In genomic region chr16:31179153-31179746, GRCh38 we compare ENCODE assay signal across 8 cellular contexts. TPM values are rescaled to one million over a fixed set of nuclear protein-coding genes. Genes with fewer than 3 reads are reported as not detected.
DNase-seq lines count a peak whose midpoint lies in the region; ATAC-seq, FAIRE-seq and TF ChIP-seq lines count a peak whose summit lies in the region.

No MANE protein-coding gene starts in this region.

- H3K56ac ChIP-seq in H9 (ENCODE audit: insufficient read length, low read depth, low read length) = no peak overlapping the region

- no peak overlapping the region for H4K91ac ChIP-seq in H9 (ENCODE audit: insufficient read length, low read depth, low read length)

- H3K9ac ChIP-seq in H9 (ENCODE audit: extremely low read depth, insufficient read length, low read length) = peak overlapping the region; percentile 71

- H2BK15ac ChIP-seq in H9 (ENCODE audit: low read depth, low read length) = no peak overlapping the region

- no peak overlapping the region for H2AK5ac ChIP-seq in H9 (ENCODE audit: insufficient read length, low read length)

- H3K18ac ChIP-seq in H9 (ENCODE audit: insufficient read length, low read depth, low read length) = peak overlapping the region; percentile 76

- H3K14ac ChIP-seq in H9 (ENCODE audit: insufficient read depth, low read length) = peak overlapping the region; percentile 84; the same call in 1 of the 2 replicates

- no peak overlapping the region for H2BK5ac ChIP-seq in H9 (ENCODE audit: insufficient read length, low read length)

- no peak for ATAC-seq in CD4-positive, CD25-positive, alpha-beta regulatory T cell (ENCODE audit: low read depth in 2 of 2)

- WGBS in H9 (ENCODE audit: extremely low coverage, insufficient read length, low lambda C conversion rate) = no CpG with 5 or more reads among the region's 29 CpGs
- 1 to 3% (median 2%) methylated on average over 26 to 29 of the region's 29 CpGs for WGBS in small intestine, 3 donors

- H3K23ac ChIP-seq in H9 (ENCODE audit: insufficient read length, low read depth, low read length) = no peak overlapping the region

- no peak overlapping the region for H3T11ph ChIP-seq in H9 (ENCODE audit: low read length)

- no peak overlapping the region for H2AFZ ChIP-seq in H9 (ENCODE audit: low read length)

- FAIRE-seq in small intestine (lab: Jason Lieb, UNC) = no peak

- peaks cover 7% of the 10 kb centered on the region for H3K79me1 ChIP-seq in H9 (ENCODE audit: insufficient read depth, low read depth, low read length, poor library complexity, severe bottlenecking)

- H4K20me1 ChIP-seq in H9 (ENCODE audit: control insufficient read depth, insufficient read depth, insufficient read length) = no peaks in the 10 kb centered on the region

- H3K27me3 Mint-ChIP-seq in CD4-positive, CD25-positive, alpha-beta regulatory T cell = peaks cover 19% of the 10 kb centered on the region
- H3K27me3 Mint-ChIP-seq in H9 (ENCODE audit: low read depth) = peaks cover 2% of the 10 kb centered on the region

- H3K27ac ChIP-seq in CD4-positive, CD25-positive, alpha-beta regulatory T cell (ENCODE audit: insufficient read depth, low read length, poor library complexity, severe bottlenecking) = peak overlapping the region; percentile 89
- H3K27ac ChIP-seq in H9 (ENCODE audit: insufficient read length, low read depth, low read length) = no peak overlapping the region
- peak overlapping the region; percentile 99 for H3K27ac ChIP-seq in WERI-Rb-1
- peak overlapping the region; percentile 96 for H3K27ac ChIP-seq in left ventricle myocardium inferior (replicated peaks)
- peak overlapping the region; percentile 85 to 98 for H3K27ac ChIP-seq in small intestine (ENCODE audit: low read depth in 1 of 2, low read length in 1 of 2)

- H3K23me2 ChIP-seq in H9 (ENCODE audit: insufficient read length, low read depth, low read length, poor library complexity, severe bottlenecking) = peaks cover 9% of the 10 kb centered on the region

- TF ChIP-seq CTCF in H9 (conservative IDR thresholded peaks at IDR 0.05) (no peak), WERI-Rb-1 (IDR thresholded peaks at IDR 0.05; ENCODE audit: low read depth, low read length) (no peak), left ventricle myocardium inferior (IDR thresholded peaks at IDR 0.05; ENCODE audit: borderline replicate concordance) (no peak)

- H2BK20ac ChIP-seq in H9 (ENCODE audit: low read depth, low read length, poor library complexity, severe bottlenecking) = no peak overlapping the region

- H3K27me3 ChIP-seq in CD4-positive, CD25-positive, alpha-beta regulatory T cell (ENCODE audit: control insufficient read depth, insufficient read depth, low read length) = no peaks in the 10 kb centered on the region
- no peaks in the 10 kb centered on the region for H3K27me3 ChIP-seq in H9 (ENCODE audit: insufficient read depth, low read length)
- H3K27me3 ChIP-seq in WERI-Rb-1 (ENCODE audit: insufficient read depth, low read depth, severe bottlenecking) = no peaks in the 10 kb centered on the region
- no peaks in the 10 kb centered on the region for H3K27me3 ChIP-seq in left ventricle myocardium inferior (ENCODE audit: low read depth)
- H3K27me3 ChIP-seq in small intestine (ENCODE audit: control insufficient read depth in 2 of 2, insufficient read depth in 2 of 2, low read length in 2 of 2) = no peaks in the 10 kb centered on the region

- H3K4me1 ChIP-seq in CD4-positive, CD25-positive, alpha-beta regulatory T cell (ENCODE audit: control insufficient read depth, insufficient read depth, low read length, poor library complexity, severe bottlenecking) = peaks cover 66% of the 10 kb centered on the region
- no peaks in the 10 kb centered on the region; the same call in 1 of the 2 replicates for H3K4me1 ChIP-seq in H9 (ENCODE audit: insufficient read depth, low read length)
- H3K4me1 ChIP-seq in left ventricle myocardium inferior = peaks cover 56% of the 10 kb centered on the region
- peaks cover 0 to 7% of the 10 kb centered on the region in 2 donors for H3K4me1 ChIP-seq in small intestine (ENCODE audit: control insufficient read depth in 2 of 2, insufficient read depth in 1 of 2, low read depth in 1 of 2, low read length in 1 of 2)

- peak overlapping the region; percentile 95 to 99 (median 98) for H3K4me3 Mint-ChIP-seq in CD4-positive, CD25-positive, alpha-beta regulatory T cell
- peak overlapping the region; percentile 97 to 99 for H3K4me3 Mint-ChIP-seq in H9

- peaks cover 0 to 3% (median 0%) of the 10 kb centered on the region in 7 donors for H3K9me3 Mint-ChIP-seq in CD4-positive, CD25-positive, alpha-beta regulatory T cell
- peaks cover 0 to 2% of the 10 kb centered on the region in 2 experiments; a peak in 2 of 5 replicates for H3K9me3 Mint-ChIP-seq in H9

- no peak overlapping the region for H4K5ac ChIP-seq in H9 (ENCODE audit: insufficient read length, low read depth, low read length)

- intact Hi-C loops in left ventricle myocardium inferior (cut with micrococcal nuclease) = no loop called here

- H2BK12ac ChIP-seq in H9 (ENCODE audit: insufficient read length, low read depth, low read length) = no peak overlapping the region

- no peak overlapping the region for H2BK120ac ChIP-seq in H9 (ENCODE audit: low read depth, low read length, poor library complexity, severe bottlenecking)

- peaks cover 25% of the 10 kb centered on the region for H3K36me3 ChIP-seq in CD4-positive, CD25-positive, alpha-beta regulatory T cell (ENCODE audit: control insufficient read depth, insufficient read depth, low read length)
- H3K36me3 ChIP-seq in WERI-Rb-1 (peaks cover 42% of the 10 kb centered on the region), left ventricle myocardium inferior (peaks cover 21% of the 10 kb centered on the region), small intestine (ENCODE audit: control insufficient read depth in 2 of 2, insufficient read depth in 2 of 2, low read length in 2 of 2) (peaks cover 13% of the 10 kb centered on the region in 2 donors)

- H3K4me2 ChIP-seq in H9 (ENCODE audit: insufficient read depth, insufficient read length, low read length) = peak overlapping the region; percentile 87

- peaks cover 25 to 66% (median 41%) of the 10 kb centered on the region in 4 donors for H3K4me1 Mint-ChIP-seq in CD4-positive, CD25-positive, alpha-beta regulatory T cell
- H3K4me1 Mint-ChIP-seq in H9 = peaks cover 34 to 37% of the 10 kb centered on the region in 2 experiments

- DNase-seq in CD4-positive, CD25-positive, alpha-beta regulatory T cell = peak in 1 of 3 donors; percentile 39
- DNase-seq in H9 = no peak
- DNase-seq in WERI-Rb-1 = no peak
- no peak for DNase-seq in left ventricle myocardium inferior
- peak; percentile 14 for DNase-seq in small intestine
- no peak for DNase-seq in activated effector memory CD4-positive, alpha-beta T cell treated with Interleukin-2 at 50 U/mL for 16 hours
- no peak for DNase-seq in stimulated activated CD4-positive, alpha-beta T cell treated with anti-CD3 and anti-CD28 coated beads, Interleukin-4, amount 100 ng/mL, for 4 hours
- no peak for DNase-seq in iPS-NIHi11 (ENCODE audit: low spot score)

- H3K36me3 Mint-ChIP-seq in CD4-positive, CD25-positive, alpha-beta regulatory T cell = peaks cover 27% of the 10 kb centered on the region
- peaks cover 33 to 36% (median 35%) of the 10 kb centered on the region in 3 experiments for H3K36me3 Mint-ChIP-seq in H9 (ENCODE audit: insufficient read depth in 1 of 3, low read depth in 3 of 3)

- H3K79me2 ChIP-seq in H9 (ENCODE audit: insufficient read depth, low read length) = peaks cover 37% of the 10 kb centered on the region

- peak overlapping the region; percentile 84 for H3K4me3 ChIP-seq in CD4-positive, CD25-positive, alpha-beta regulatory T cell (ENCODE audit: low read depth, low read length)
- peak overlapping the region; percentile 74 for H3K4me3 ChIP-seq in WERI-Rb-1 (ENCODE audit: low read depth, low read length)
- peak overlapping the region; percentile 98 for H3K4me3 ChIP-seq in left ventricle myocardium inferior
- peak overlapping the region; percentile 49 to 70 for H3K4me3 ChIP-seq in small intestine (ENCODE audit: low read depth in 1 of 2, low read length in 2 of 2)

- H3K9me3 ChIP-seq in CD4-positive, CD25-positive, alpha-beta regulatory T cell (ENCODE audit: control insufficient read depth in 2 of 2, low read length in 2 of 2) = no peaks in the 10 kb centered on the region
- H3K9me3 ChIP-seq in H9 (ENCODE audit: control insufficient read depth, low read depth, low read length) (no peaks in the 10 kb centered on the region), WERI-Rb-1 (ENCODE audit: severe bottlenecking) (no peaks in the 10 kb centered on the region), left ventricle myocardium inferior (replicated peaks) (no peaks in the 10 kb centered on the region), small intestine (ENCODE audit: control insufficient read depth, low read depth) (no peaks in the 10 kb centered on the region)

- H4K8ac ChIP-seq in H9 (replicated peaks; ENCODE audit: insufficient read length, low read depth, low read length) = no peak overlapping the region

- peak overlapping the region; percentile 91 to 99 (median 97) for H3K27ac Mint-ChIP-seq in CD4-positive, CD25-positive, alpha-beta regulatory T cell
- H3K27ac Mint-ChIP-seq in H9 = peak overlapping the region; percentile 95 to 100 (median 98); a peak in 6 of 7 replicates

- H3K4ac ChIP-seq in H9 (ENCODE audit: low read depth, low read length) = no peak overlapping the region; the same call in 1 of the 2 replicates

RNA-seq across cellular contexts. Expression of gene FUS, which starts 0.7 kb away (rescaled TPM):
- 918 TPM for total RNA-seq in CD4-positive, CD25-positive, alpha-beta regulatory T cell
- 100 to 1,000 TPM; 119 to 147 (median 132) TPM for polyA plus RNA-seq in CD4-positive, CD25-positive, alpha-beta regulatory T cell
- total RNA-seq in H9 (2021) (953 and 1,034 TPM in 2 replicates), left ventricle myocardium inferior (96.9 TPM)
- polyA plus RNA-seq in small intestine = 100 to 1,000 TPM; 147 to 246 (median 172) TPM

RNA-seq across cellular contexts. Expression of gene PYCARD, which starts 23.3 kb away (rescaled TPM):
- total RNA-seq in CD4-positive, CD25-positive, alpha-beta regulatory T cell = 25.0 TPM
- polyA plus RNA-seq in CD4-positive, CD25-positive, alpha-beta regulatory T cell = 10 to 100 TPM; 50.6 to 82.9 (median 68.3) TPM
- total RNA-seq in H9 (2021) = 37.5 and 38.5 TPM in 2 replicates
- 5.3 TPM for total RNA-seq in left ventricle myocardium inferior
- polyA plus RNA-seq in small intestine = 100 to 1,000 TPM; 134 to 247 (median 207) TPM

RNA-seq across cellular contexts. Expression of gene PRSS36, which starts 29.4 kb away (rescaled TPM):
- 0.39 TPM for total RNA-seq in CD4-positive, CD25-positive, alpha-beta regulatory T cell
- polyA plus RNA-seq in CD4-positive, CD25-positive, alpha-beta regulatory T cell = 1 to 10 TPM in 3 of 4 donors, under 1 TPM in 1; 0.46 to 1.4 (median 1.2) TPM
- total RNA-seq in H9 (2021) = 0.66 and 0.72 TPM in 2 replicates
- total RNA-seq in left ventricle myocardium inferior = 1.4 TPM
- polyA plus RNA-seq in small intestine = 10 to 100 TPM in 2 of 3 donors, 1 to 10 TPM in 1; 4.1 to 19.2 (median 12.2) TPM

RNA-seq across cellular contexts. Expression of gene TRIM72, which starts 34.7 kb away (rescaled TPM):
- 0.20 TPM for total RNA-seq in CD4-positive, CD25-positive, alpha-beta regulatory T cell
- polyA plus RNA-seq in CD4-positive, CD25-positive, alpha-beta regulatory T cell = not detected
- total RNA-seq in H9 (2021) = 1.2 and 1.3 TPM in 2 replicates
- total RNA-seq in left ventricle myocardium inferior = 0.91 TPM
- under 1 TPM; under 0.01 to 0.22 (median 0.04) TPM for polyA plus RNA-seq in small intestine

RNA-seq across cellular contexts. Expression of gene PYDC1, which starts 37.7 kb away (rescaled TPM):
- not detected for total RNA-seq in CD4-positive, CD25-positive, alpha-beta regulatory T cell
- polyA plus RNA-seq in CD4-positive, CD25-positive, alpha-beta regulatory T cell = not detected
- total RNA-seq in H9 (2021) (0.70 and 2.1 TPM in 2 replicates), left ventricle myocardium inferior (not detected)
- polyA plus RNA-seq in small intestine = not detected
